In genomic region chr7:150047337-150047736, GRCh38 we compare ENCODE assay signal across 8 cellular contexts.
DNase-seq lines count a peak whose midpoint lies in the region; TF ChIP-seq lines count a peak whose summit lies in the region.
"Not testable (repeated sequence)": the region's sequence is repeated elsewhere in the genome, so short reads cannot be mapped to it uniquely, and the experiment has no call there.

No MANE protein-coding gene starts in this region.

- TF ChIP-seq CTCF in endothelial cell (IDR thresholded peaks at IDR 0.05; ENCODE audit: unreplicated experiment); testis (IDR thresholded peaks at IDR 0.05): not testable (repeated sequence)

- not testable (repeated sequence) for H3K9ac ChIP-seq in trophoblast cell (ENCODE audit: low read length)

- not testable (repeated sequence) for H3K36me3 ChIP-seq in trophoblast cell (ENCODE audit: control insufficient read depth in 1 of 2, insufficient read depth in 2 of 2, low read length in 2 of 2); testis (ENCODE audit: low read depth, missing control alignments)

- not testable (repeated sequence) for H2AK5ac ChIP-seq in trophoblast cell (ENCODE audit: low read length)

- H3K27me3 Mint-ChIP-seq in T-helper 2 cell treated with Interferon-gamma antibody and Interleukin-4, amounts not matched to agents 5 μg/mL and 100 μg/mL, for 36 hours (ENCODE audit: low read depth): peaks cover 43% of the 10 kb centered on the region
- not testable (repeated sequence) for H3K27me3 Mint-ChIP-seq in activated naive CD8-positive, alpha-beta T cell; endothelial cell (ENCODE audit: unreplicated experiment)

- peak overlapping the region; percentile 61 for H3K4me3 ChIP-seq in trophoblast cell (ENCODE audit: low read depth, low read length)
- peak overlapping the region in 1 of 2 donors; percentile 38 for H3K4me3 ChIP-seq in testis

- H3K18ac ChIP-seq in trophoblast cell (ENCODE audit: low read length): not testable (repeated sequence)

- not testable (repeated sequence) for H3K27me3 ChIP-seq in trophoblast cell (ENCODE audit: insufficient read depth, low read length); testis

- not testable (repeated sequence) for H3K23ac ChIP-seq in trophoblast cell (ENCODE audit: low read length)

- H3K4me2 ChIP-seq in trophoblast cell (ENCODE audit: low read length): peak overlapping the region; percentile 86

- not testable (repeated sequence) for H3K27ac ChIP-seq in trophoblast cell (ENCODE audit: low read depth, low read length); testis

- H3K14ac ChIP-seq in trophoblast cell (ENCODE audit: low read length): not testable (repeated sequence)

- DNase-seq in COLO668 (lab: John Stamatoyannopoulos, UW; ENCODE audit: unreplicated experiment): peak; percentile 21
- peak; percentile 2 for DNase-seq in KBM-7
- not testable (repeated sequence) for DNase-seq in T-helper 2 cell treated with Interferon-gamma antibody and Interleukin-4, amounts not matched to agents 5 μg/mL and 100 μg/mL, for 36 hours (ENCODE audit: low spot score); endothelial cell (ENCODE audit: low spot score); trophoblast cell
- peak; percentile 33 for DNase-seq in left kidney (ENCODE audit: low read depth, low spot score)
- peak; percentile 14 for DNase-seq in testis

- not testable (repeated sequence) for H4K12ac ChIP-seq in trophoblast cell (ENCODE audit: low read depth, low read length)

- H4K8ac ChIP-seq in trophoblast cell (ENCODE audit: low read depth, low read length): not testable (repeated sequence)

- not testable (repeated sequence) for H2BK5ac ChIP-seq in trophoblast cell (ENCODE audit: low read depth, low read length, poor library complexity)

- H2AFZ ChIP-seq in trophoblast cell (ENCODE audit: insufficient read depth, low read length, poor library complexity): not testable (repeated sequence)

- intact Hi-C loops in testis (cut with DNase I; ENCODE audit: low total_unique reads): not testable (repeated sequence)

- not testable (repeated sequence) for H3K36me3 Mint-ChIP-seq in T-helper 2 cell treated with Interferon-gamma antibody and Interleukin-4, amounts not matched to agents 5 μg/mL and 100 μg/mL, for 36 hours (ENCODE audit: low read depth); activated naive CD8-positive, alpha-beta T cell; endothelial cell (ENCODE audit: low read depth, unreplicated experiment)

- not testable (repeated sequence) for H3K4ac ChIP-seq in trophoblast cell (ENCODE audit: low read depth, low read length)

- not testable (repeated sequence) for H3K4me1 ChIP-seq in trophoblast cell (ENCODE audit: control insufficient read depth in 1 of 2, insufficient read depth in 2 of 2, low read length in 2 of 2); testis

- not testable (repeated sequence) for H3K9me3 Mint-ChIP-seq in T-helper 2 cell treated with Interferon-gamma antibody and Interleukin-4, amounts not matched to agents 5 μg/mL and 100 μg/mL, for 36 hours; activated naive CD8-positive, alpha-beta T cell (ENCODE audit: low read depth); endothelial cell (ENCODE audit: unreplicated experiment)

- TF ChIP-seq POLR2A in testis (IDR thresholded peaks at IDR 0.05): not testable (repeated sequence)

- not testable (repeated sequence) for H3K79me2 ChIP-seq in trophoblast cell (ENCODE audit: control insufficient read depth, insufficient read depth, low read length, poor library complexity)

- not testable (repeated sequence) for H3K4me1 Mint-ChIP-seq in T-helper 2 cell treated with Interferon-gamma antibody and Interleukin-4, amounts not matched to agents 5 μg/mL and 100 μg/mL, for 36 hours (ENCODE audit: low read depth); endothelial cell (ENCODE audit: unreplicated experiment)
- H3K4me1 Mint-ChIP-seq in activated naive CD8-positive, alpha-beta T cell (ENCODE audit: low read depth): peaks cover 17% of the 10 kb centered on the region

- not testable (repeated sequence) for H3K27ac Mint-ChIP-seq in T-helper 2 cell treated with Interferon-gamma antibody and Interleukin-4, amounts not matched to agents 5 μg/mL and 100 μg/mL, for 36 hours; activated naive CD8-positive, alpha-beta T cell; endothelial cell (ENCODE audit: unreplicated experiment)

- H2BK12ac ChIP-seq in trophoblast cell (ENCODE audit: low read length): not testable (repeated sequence)

- peak overlapping the region; percentile 53 for H3K4me3 Mint-ChIP-seq in T-helper 2 cell treated with Interferon-gamma antibody and Interleukin-4, amounts not matched to agents 5 μg/mL and 100 μg/mL, for 36 hours
- peak overlapping the region; percentile 79 for H3K4me3 Mint-ChIP-seq in activated naive CD8-positive, alpha-beta T cell
- peak overlapping the region; percentile 22 for H3K4me3 Mint-ChIP-seq in endothelial cell (ENCODE audit: unreplicated experiment)

- not testable (repeated sequence) for H4K91ac ChIP-seq in trophoblast cell (ENCODE audit: low read depth, low read length)

- not testable (repeated sequence) for H3K79me1 ChIP-seq in trophoblast cell (ENCODE audit: low read length)

- H3K9me3 ChIP-seq in trophoblast cell (ENCODE audit: insufficient read depth, low read depth, low read length); testis: not testable (repeated sequence)

- WGBS in trophoblast cell (ENCODE audit: extremely low coverage, insufficient coverage, insufficient read length): no CpG with 5 or more reads among the region's 55 CpGs
- 2% methylated on average over 39 of the region's 55 CpGs; no CpG with 5 or more reads in 1 of the 2 donors for WGBS in testis, 2 donors

- in situ Hi-C loops in KBM-7 (cut with MboI; ENCODE audit: low pct_unique_long_range_greater_than_20kb, low sequenced_read_pairs): not testable (repeated sequence)

- H2BK120ac ChIP-seq in trophoblast cell (ENCODE audit: insufficient read depth, low read length, poor library complexity): not testable (repeated sequence)

Comparison
In these comparisons a context has a peak if more than half of its experiments do, and no peak if none do; other contexts are left out.
1. H3K4me3 Mint-ChIP-seq: peak in every context shown above with its lines; median percentile 79 in activated naive CD8-positive, alpha-beta T cell; 53 in T-helper 2 cell treated with Interferon-gamma antibody and Interleukin-4, amounts not matched to agents 5 μg/mL and 100 μg/mL, for 36 hours; 22 in endothelial cell.